In the genomic region with DNA sequence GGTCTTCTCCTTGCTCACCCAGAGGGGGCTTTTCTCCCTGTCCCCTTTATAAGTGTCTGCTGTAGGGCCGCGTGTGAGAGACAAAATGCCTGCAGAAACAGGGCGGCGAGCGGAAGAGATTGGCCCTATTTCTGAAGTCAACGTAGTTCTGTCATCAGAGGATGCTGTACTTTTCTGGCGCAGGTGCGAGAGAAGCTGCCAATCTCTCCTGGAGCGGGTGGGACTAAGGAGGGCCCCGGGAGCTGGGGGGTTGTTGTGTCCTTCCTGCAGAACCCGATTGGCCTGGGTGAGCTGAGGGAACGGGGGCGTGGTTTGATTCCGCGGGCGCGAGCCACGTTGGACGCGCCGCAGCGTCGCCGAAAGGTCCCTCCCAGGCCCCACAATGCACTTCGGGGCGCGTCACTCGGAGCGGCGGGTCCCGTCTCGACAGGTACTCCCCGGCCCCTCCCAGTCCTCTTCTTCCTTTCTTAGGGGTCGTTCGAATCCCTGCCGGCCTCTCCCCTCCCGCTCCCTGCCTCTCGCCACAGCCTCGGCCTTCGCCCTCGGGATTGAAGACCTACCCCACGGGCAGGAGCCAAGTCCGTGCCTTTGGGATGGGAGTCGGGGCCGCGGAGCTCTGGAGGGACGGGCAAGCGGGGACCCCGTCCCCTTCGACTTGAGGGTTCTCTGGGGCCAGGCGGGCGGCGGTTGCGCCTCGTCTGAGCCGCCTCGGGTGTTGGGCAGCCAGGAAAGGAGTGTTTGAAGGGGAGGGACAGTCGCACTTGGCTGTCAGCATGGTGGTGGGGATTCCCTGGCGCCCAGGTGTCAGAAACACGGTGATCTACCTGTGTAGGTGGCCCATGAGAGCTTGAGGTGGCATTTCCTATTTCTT, we compare ENCODE assay signal across 8 cellular contexts. TPM values are rescaled to one million over a fixed set of nuclear protein-coding genes. Genes with fewer than 3 reads are reported as not detected.
DNase-seq lines count a peak whose midpoint lies in the region; ATAC-seq and TF ChIP-seq lines count a peak whose summit lies in the region.

A gene with protein sequence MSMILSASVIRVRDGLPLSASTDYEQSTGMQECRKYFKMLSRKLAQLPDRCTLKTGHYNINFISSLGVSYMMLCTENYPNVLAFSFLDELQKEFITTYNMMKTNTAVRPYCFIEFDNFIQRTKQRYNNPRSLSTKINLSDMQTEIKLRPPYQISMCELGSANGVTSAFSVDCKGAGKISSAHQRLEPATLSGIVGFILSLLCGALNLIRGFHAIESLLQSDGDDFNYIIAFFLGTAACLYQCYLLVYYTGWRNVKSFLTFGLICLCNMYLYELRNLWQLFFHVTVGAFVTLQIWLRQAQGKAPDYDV (plus strand): TSS at position 387 of the 871 bp plus-strand sequence. CDS start 7,275 bp downstream, outside the sequence.

- no peaks in the 10 kb centered on the region for H3K36me3 ChIP-seq in thymus (ENCODE audit: control insufficient read depth, insufficient read depth)

- H3K4me3 ChIP-seq in GM08714 (ENCODE audit: low read length): peak within 1 kb of the TSS; percentile 71
- H3K4me3 ChIP-seq in thymus (ENCODE audit: low read length): peak within 1 kb of the TSS; percentile 82

- H3K4me3 Mint-ChIP-seq in glutamatergic neuron (ENCODE audit: unreplicated experiment): peak within 1 kb of the TSS; percentile 96
- peak within 1 kb of the TSS; percentile 91 for H3K4me3 Mint-ChIP-seq in osteocyte (ENCODE audit: unreplicated experiment)

- H3K27ac ChIP-seq in thymus (ENCODE audit: low read depth): peak within 1 kb of the TSS; percentile 89

- H3K4me1 Mint-ChIP-seq in glutamatergic neuron (ENCODE audit: low read depth, unreplicated experiment): peaks cover 5% of the 10 kb centered on the region
- peaks cover 16% of the 10 kb centered on the region for H3K4me1 Mint-ChIP-seq in osteocyte (ENCODE audit: unreplicated experiment)

- H3K27me3 Mint-ChIP-seq in glutamatergic neuron (ENCODE audit: unreplicated experiment): peaks cover 4% of the 10 kb centered on the region
- H3K27me3 Mint-ChIP-seq in osteocyte (ENCODE audit: unreplicated experiment): no peaks in the 10 kb centered on the region

- peaks cover 8% of the 10 kb centered on the region for H3K4me1 ChIP-seq in thymus (ENCODE audit: control insufficient read depth, insufficient read depth, low read length)

- peaks cover 7 to 9% of the 10 kb centered on the region in 2 donors for H3K9me3 Mint-ChIP-seq in activated naive CD4-positive, alpha-beta T cell treated with anti-CD3 and anti-CD28 coated beads, Interleukin-2, amount 50 U/mL, for 72 hours
- H3K9me3 Mint-ChIP-seq in glutamatergic neuron (ENCODE audit: unreplicated experiment) (no peaks in the 10 kb centered on the region), osteocyte (ENCODE audit: unreplicated experiment) (no peaks in the 10 kb centered on the region)

- TF ChIP-seq CTCF in glutamatergic neuron (IDR thresholded peaks at IDR 0.05; ENCODE audit: partially characterized antibody, unreplicated experiment): no peak
- TF ChIP-seq CTCF in osteocyte (IDR thresholded peaks at IDR 0.05): no peak

- H3K36me3 Mint-ChIP-seq in activated naive CD4-positive, alpha-beta T cell treated with anti-CD3 and anti-CD28 coated beads, Interleukin-2, amount 50 U/mL, for 72 hours: peaks cover 10 to 21% of the 10 kb centered on the region in 2 donors
- H3K36me3 Mint-ChIP-seq in glutamatergic neuron (ENCODE audit: unreplicated experiment) (no peaks in the 10 kb centered on the region), osteocyte (ENCODE audit: unreplicated experiment) (no peaks in the 10 kb centered on the region)

- peak; percentile 99 for ATAC-seq in HG02610 (IDR thresholded peaks at IDR 0.05; ENCODE audit: unreplicated experiment)
- ATAC-seq in activated naive CD4-positive, alpha-beta T cell treated with anti-CD3 and anti-CD28 coated beads, Interleukin-2, amount 50 U/mL, for 72 hours: peak; percentile 98 to 99

- DNase-seq in NCI-H1092 treated with DMSO at 0.1 percent for 48 hours (lab: John Stamatoyannopoulos, UW) (peak; percentile 97), SKM-1 (lab: John Stamatoyannopoulos, UW; ENCODE audit: unreplicated experiment) (peak; percentile 77), glutamatergic neuron (peak; percentile 94), osteocyte (ENCODE audit: extremely low spot score, unreplicated experiment) (peak; percentile 95)
- DNase-seq in activated naive CD4-positive, alpha-beta T cell treated with anti-CD3 and anti-CD28 coated beads, Interleukin-2, amount 50 U/mL, for 72 hours (ENCODE audit: low spot score in 2 of 2): peak; percentile 94 to 96

- WGBS in thymus: under 1% methylated on average over 60 of the region's 60 CpGs

- no peaks in the 10 kb centered on the region for H3K27me3 ChIP-seq in thymus (ENCODE audit: control insufficient read depth, insufficient read depth)

- H3K9me3 ChIP-seq in thymus (ENCODE audit: control insufficient read depth): no peaks in the 10 kb centered on the region

- H3K27ac Mint-ChIP-seq in activated naive CD4-positive, alpha-beta T cell treated with anti-CD3 and anti-CD28 coated beads, Interleukin-2, amount 50 U/mL, for 72 hours: peak within 1 kb of the TSS; percentile 94 to 97
- H3K27ac Mint-ChIP-seq in glutamatergic neuron (ENCODE audit: unreplicated experiment): peak within 1 kb of the TSS; percentile 96
- H3K27ac Mint-ChIP-seq in osteocyte (ENCODE audit: unreplicated experiment): peak within 1 kb of the TSS; percentile 91

RNA-seq across cellular contexts. Expression of the gene that starts here (rescaled TPM):
- 10 to 100 TPM; 16.8 to 18.3 TPM for total RNA-seq in activated naive CD4-positive, alpha-beta T cell treated with anti-CD3 and anti-CD28 coated beads, Interleukin-2, amount 50 U/mL, for 72 hours
- total RNA-seq in glutamatergic neuron (ENCODE audit: unreplicated experiment) (14.6 TPM), osteocyte (17.5 and 19.1 TPM in 2 replicates)
- 15.8 TPM for polyA plus RNA-seq in thymus

Comparison
In these comparisons a context has a peak if more than half of its experiments do, and no peak if none do; other contexts are left out.
1. Peak in every context shown above with its lines: DNase-seq, ATAC-seq, H3K4me3 ChIP-seq and H3K27ac ChIP-seq.